ENCODE assay signal across 1 cellular context in the genomic region with DNA sequence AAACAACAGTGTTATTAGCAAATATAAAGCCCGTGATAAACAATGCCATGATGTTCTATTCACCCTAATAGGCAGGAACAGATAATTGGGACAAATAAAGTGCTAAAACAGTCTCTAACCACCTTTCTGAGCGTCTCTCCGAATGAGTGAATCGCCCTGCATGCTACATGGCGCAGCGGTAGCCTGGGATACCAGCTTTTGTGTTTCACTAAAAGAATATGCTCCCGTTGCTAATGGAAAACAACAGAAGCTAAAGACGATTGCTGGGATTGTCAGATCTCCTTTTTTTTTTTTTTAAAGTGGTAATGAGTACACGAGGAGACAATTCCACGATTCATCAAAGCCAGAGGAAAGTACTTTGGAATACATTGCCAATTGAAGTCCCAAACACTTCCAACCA.
TF ChIP-seq lines count a peak whose summit lies in the region.

No MANE protein-coding gene starts in this region.

TF ChIP-seq in GM23338, 12 proteins besides CTCF, POLR2A, EP300 and RAD21 (continued from another document):
- TF ChIP-seq, protein P1, sequence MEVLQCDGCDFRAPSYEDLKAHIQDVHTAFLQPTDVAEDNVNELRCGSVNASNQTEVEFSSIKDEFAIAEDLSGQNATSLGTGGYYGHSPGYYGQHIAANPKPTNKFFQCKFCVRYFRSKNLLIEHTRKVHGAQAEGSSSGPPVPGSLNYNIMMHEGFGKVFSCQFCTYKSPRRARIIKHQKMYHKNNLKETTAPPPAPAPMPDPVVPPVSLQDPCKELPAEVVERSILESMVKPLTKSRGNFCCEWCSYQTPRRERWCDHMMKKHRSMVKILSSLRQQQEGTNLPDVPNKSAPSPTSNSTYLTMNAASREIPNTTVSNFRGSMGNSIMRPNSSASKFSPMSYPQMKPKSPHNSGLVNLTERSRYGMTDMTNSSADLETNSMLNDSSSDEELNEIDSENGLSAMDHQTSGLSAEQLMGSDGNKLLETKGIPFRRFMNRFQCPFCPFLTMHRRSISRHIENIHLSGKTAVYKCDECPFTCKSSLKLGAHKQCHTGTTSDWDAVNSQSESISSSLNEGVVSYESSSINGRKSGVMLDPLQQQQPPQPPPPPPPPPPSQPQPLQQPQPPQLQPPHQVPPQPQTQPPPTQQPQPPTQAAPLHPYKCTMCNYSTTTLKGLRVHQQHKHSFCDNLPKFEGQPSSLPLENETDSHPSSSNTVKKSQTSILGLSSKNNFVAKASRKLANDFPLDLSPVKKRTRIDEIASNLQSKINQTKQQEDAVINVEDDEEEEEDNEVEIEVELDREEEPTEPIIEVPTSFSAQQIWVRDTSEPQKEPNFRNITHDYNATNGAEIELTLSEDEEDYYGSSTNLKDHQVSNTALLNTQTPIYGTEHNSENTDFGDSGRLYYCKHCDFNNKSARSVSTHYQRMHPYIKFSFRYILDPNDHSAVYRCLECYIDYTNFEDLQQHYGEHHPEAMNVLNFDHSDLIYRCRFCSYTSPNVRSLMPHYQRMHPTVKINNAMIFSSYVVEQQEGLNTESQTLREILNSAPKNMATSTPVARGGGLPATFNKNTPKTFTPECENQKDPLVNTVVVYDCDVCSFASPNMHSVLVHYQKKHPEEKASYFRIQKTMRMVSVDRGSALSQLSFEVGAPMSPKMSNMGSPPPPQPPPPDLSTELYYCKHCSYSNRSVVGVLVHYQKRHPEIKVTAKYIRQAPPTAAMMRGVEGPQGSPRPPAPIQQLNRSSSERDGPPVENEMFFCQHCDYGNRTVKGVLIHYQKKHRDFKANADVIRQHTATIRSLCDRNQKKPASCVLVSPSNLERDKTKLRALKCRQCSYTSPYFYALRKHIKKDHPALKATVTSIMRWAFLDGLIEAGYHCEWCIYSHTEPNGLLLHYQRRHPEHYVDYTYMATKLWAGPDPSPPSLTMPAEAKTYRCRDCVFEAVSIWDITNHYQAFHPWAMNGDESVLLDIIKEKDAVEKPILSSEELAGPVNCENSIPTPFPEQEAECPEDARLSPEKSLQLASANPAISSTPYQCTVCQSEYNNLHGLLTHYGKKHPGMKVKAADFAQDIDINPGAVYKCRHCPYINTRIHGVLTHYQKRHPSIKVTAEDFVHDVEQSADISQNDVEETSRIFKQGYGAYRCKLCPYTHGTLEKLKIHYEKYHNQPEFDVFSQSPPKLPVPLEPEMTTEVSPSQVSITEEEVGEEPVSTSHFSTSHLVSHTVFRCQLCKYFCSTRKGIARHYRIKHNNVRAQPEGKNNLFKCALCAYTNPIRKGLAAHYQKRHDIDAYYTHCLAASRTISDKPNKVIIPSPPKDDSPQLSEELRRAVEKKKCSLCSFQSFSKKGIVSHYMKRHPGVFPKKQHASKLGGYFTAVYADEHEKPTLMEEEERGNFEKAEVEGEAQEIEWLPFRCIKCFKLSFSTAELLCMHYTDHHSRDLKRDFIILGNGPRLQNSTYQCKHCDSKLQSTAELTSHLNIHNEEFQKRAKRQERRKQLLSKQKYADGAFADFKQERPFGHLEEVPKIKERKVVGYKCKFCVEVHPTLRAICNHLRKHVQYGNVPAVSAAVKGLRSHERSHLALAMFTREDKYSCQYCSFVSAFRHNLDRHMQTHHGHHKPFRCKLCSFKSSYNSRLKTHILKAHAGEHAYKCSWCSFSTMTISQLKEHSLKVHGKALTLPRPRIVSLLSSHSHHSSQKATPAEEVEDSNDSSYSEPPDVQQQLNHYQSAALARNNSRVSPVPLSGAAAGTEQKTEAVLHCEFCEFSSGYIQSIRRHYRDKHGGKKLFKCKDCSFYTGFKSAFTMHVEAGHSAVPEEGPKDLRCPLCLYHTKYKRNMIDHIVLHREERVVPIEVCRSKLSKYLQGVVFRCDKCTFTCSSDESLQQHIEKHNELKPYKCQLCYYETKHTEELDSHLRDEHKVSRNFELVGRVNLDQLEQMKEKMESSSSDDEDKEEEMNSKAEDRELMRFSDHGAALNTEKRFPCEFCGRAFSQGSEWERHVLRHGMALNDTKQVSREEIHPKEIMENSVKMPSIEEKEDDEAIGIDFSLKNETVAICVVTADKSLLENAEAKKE (CRISPR knock-in tag; IDR thresholded peaks at IDR 0.05): no peak
- TF ChIP-seq, protein P2, sequence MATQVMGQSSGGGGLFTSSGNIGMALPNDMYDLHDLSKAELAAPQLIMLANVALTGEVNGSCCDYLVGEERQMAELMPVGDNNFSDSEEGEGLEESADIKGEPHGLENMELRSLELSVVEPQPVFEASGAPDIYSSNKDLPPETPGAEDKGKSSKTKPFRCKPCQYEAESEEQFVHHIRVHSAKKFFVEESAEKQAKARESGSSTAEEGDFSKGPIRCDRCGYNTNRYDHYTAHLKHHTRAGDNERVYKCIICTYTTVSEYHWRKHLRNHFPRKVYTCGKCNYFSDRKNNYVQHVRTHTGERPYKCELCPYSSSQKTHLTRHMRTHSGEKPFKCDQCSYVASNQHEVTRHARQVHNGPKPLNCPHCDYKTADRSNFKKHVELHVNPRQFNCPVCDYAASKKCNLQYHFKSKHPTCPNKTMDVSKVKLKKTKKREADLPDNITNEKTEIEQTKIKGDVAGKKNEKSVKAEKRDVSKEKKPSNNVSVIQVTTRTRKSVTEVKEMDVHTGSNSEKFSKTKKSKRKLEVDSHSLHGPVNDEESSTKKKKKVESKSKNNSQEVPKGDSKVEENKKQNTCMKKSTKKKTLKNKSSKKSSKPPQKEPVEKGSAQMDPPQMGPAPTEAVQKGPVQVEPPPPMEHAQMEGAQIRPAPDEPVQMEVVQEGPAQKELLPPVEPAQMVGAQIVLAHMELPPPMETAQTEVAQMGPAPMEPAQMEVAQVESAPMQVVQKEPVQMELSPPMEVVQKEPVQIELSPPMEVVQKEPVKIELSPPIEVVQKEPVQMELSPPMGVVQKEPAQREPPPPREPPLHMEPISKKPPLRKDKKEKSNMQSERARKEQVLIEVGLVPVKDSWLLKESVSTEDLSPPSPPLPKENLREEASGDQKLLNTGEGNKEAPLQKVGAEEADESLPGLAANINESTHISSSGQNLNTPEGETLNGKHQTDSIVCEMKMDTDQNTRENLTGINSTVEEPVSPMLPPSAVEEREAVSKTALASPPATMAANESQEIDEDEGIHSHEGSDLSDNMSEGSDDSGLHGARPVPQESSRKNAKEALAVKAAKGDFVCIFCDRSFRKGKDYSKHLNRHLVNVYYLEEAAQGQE (IDR thresholded peaks at IDR 0.05; ENCODE audit: unreplicated experiment): no peak
